Comparison of ENCODE assay signal across 11 cellular contexts in genomic region chr10:91077549-91078017, GRCh38.
A peak's percentile ranks its signal among the peaks of the same experiment; 100 is the strongest.
DNase-seq lines count a peak whose midpoint lies in the region; ATAC-seq and TF ChIP-seq lines count a peak whose summit lies in the region.
"Had no signal": no experiment of that assay in that cellular context is flagged by ENCODE, and none has a peak within 500 bp of the region (broad histone marks: within the 10 kb centered on the region; RNA-seq: fewer than 3 reads in every experiment).

No MANE protein-coding gene starts in this region.

- TF ChIP-seq CTCF in nephron (IDR thresholded peaks at IDR 0.05; ENCODE audit: unreplicated experiment in 3 of 3): no peak

- no peaks in the 10 kb centered on the region for H3K27me3 Mint-ChIP-seq in nephron (ENCODE audit: low read depth)

- H3K36me3 Mint-ChIP-seq in nephron (ENCODE audit: low read depth): no peaks in the 10 kb centered on the region

- ATAC-seq in GM21367 (IDR thresholded peaks at IDR 0.05; ENCODE audit: unreplicated experiment): no peak

- peak overlapping the region; percentile 78 to 85 (median 82) for H3K27ac Mint-ChIP-seq in nephron

- H3K9me3 Mint-ChIP-seq in nephron: peaks cover 14% of the 10 kb centered on the region

- H3K4me1 Mint-ChIP-seq in nephron: peaks cover 34% of the 10 kb centered on the region

- H3K4me3 Mint-ChIP-seq in nephron: peak overlapping the region in 1 of 3 experiments; percentile 21

- peak; percentile 13 for DNase-seq in Ammon's horn (ENCODE audit: low spot score)
- DNase-seq in NCI-H2081 treated with DMSO at 0.1 percent for 48 hours (lab: John Stamatoyannopoulos, UW): peak; percentile 11
- DNase-seq in dermis blood vessel endothelial cell: peak; percentile 65
- DNase-seq in NAMALWA (ENCODE audit: low spot score): no peak
- DNase-seq in T1000 (lab: John Stamatoyannopoulos, UW): no peak
- DNase-seq in SW 1271 (lab: John Stamatoyannopoulos, UW): no peak
- DNase-seq: midbrain; stimulated activated CD8-positive, alpha-beta memory T cell treated with anti-CD3 and anti-CD28 coated beads, Interleukin-4, amount 100 ng/mL, for 48 hours; T-helper 2 cell had no signal

Comparison
In these comparisons a context has a peak if more than half of its experiments do, and no peak if none do; other contexts are left out.
1. DNase-seq: peak in Ammon's horn (single experiment), NCI-H2081 treated with DMSO at 0.1 percent for 48 hours (single experiment) and dermis blood vessel endothelial cell (single experiment); none in NAMALWA (single experiment), T1000 (single experiment) and SW 1271 (0 of 2).